Comparison of ENCODE assay signal across 1 cellular context in genomic region chr22:32789797-32790620, GRCh38.
TF ChIP-seq lines count a peak whose summit lies in the region.

No MANE protein-coding gene starts in this region.

TF ChIP-seq in HepG2, 621 proteins besides CTCF, POLR2A, EP300 and RAD21 (continued from another document and continues in another):
- no peak for TF ChIP-seq ZNF513 (CRISPR knock-in tag; conservative IDR thresholded peaks at IDR 0.05)
- no peak for TF ChIP-seq REL (CRISPR knock-in tag; conservative IDR thresholded peaks at IDR 0.05)
- TF ChIP-seq ZUFSP (CRISPR knock-in tag; IDR thresholded peaks at IDR 0.05; ENCODE audit: borderline replicate concordance): no peak
- 0 out of 2 replicates have a peak, but pooled peaks have one; percentile 53 for TF ChIP-seq NR2F2 (IDR thresholded peaks at IDR 0.05; ENCODE audit: borderline replicate concordance, low read depth)
- TF ChIP-seq ZBTB2 (CRISPR knock-in tag; IDR thresholded peaks at IDR 0.05; ENCODE audit: low read depth): no peak
- TF ChIP-seq FOXJ3 (CRISPR knock-in tag; IDR thresholded peaks at IDR 0.05; ENCODE audit: borderline replicate concordance): peak; percentile 65; the same call in 1 of the 2 replicates
- TF ChIP-seq SMC3 (IDR thresholded peaks at IDR 0.05; ENCODE audit: low read length): no peak
- TF ChIP-seq ZNF567 (CRISPR knock-in tag; IDR thresholded peaks at IDR 0.05; ENCODE audit: borderline replicate concordance): no peak
- TF ChIP-seq ZNF768 (CRISPR knock-in tag; IDR thresholded peaks at IDR 0.05): no peak
- peak; percentile 54 for TF ChIP-seq TBX3 (IDR thresholded peaks at IDR 0.05; ENCODE audit: borderline replicate concordance)
- no peak for TF ChIP-seq GZF1 (CRISPR knock-in tag; IDR thresholded peaks at IDR 0.05)
- no peak for TF ChIP-seq ZNF574 (CRISPR knock-in tag; IDR thresholded peaks at IDR 0.05)
- TF ChIP-seq MEIS1 (CRISPR knock-in tag; IDR thresholded peaks at IDR 0.05; ENCODE audit: borderline replicate concordance): no peak
- TF ChIP-seq NFIB (CRISPR knock-in tag; IDR thresholded peaks at IDR 0.05; ENCODE audit: borderline replicate concordance): no peak
- no peak for TF ChIP-seq ZNF253 (CRISPR knock-in tag; IDR thresholded peaks at IDR 0.05; ENCODE audit: borderline replicate concordance)
- TF ChIP-seq IKZF1 (IDR thresholded peaks at IDR 0.05): no peak
- TF ChIP-seq DRAP1 (CRISPR knock-in tag; IDR thresholded peaks at IDR 0.05): no peak
- TF ChIP-seq ELF4 (CRISPR knock-in tag; IDR thresholded peaks at IDR 0.05; ENCODE audit: borderline replicate concordance): no peak
- no peak for TF ChIP-seq MEIS2 (CRISPR knock-in tag; IDR thresholded peaks at IDR 0.05)
- no peak for TF ChIP-seq ONECUT2 (CRISPR knock-in tag; IDR thresholded peaks at IDR 0.05)
- no peak for TF ChIP-seq GABPA (IDR thresholded peaks at IDR 0.05; ENCODE audit: low read depth, low read length)
- no peak for TF ChIP-seq GABPA (CRISPR knock-in tag; IDR thresholded peaks at IDR 0.05; ENCODE audit: low read depth)
- no peak for TF ChIP-seq DBP (CRISPR knock-in tag; IDR thresholded peaks at IDR 0.05; ENCODE audit: not compliant biosample characterization)
- TF ChIP-seq MNT (IDR thresholded peaks at IDR 0.05): no peak
- no peak for TF ChIP-seq HDAC1 (CRISPR knock-in tag; IDR thresholded peaks at IDR 0.05)
- no peak for TF ChIP-seq ZSCAN5A (CRISPR knock-in tag; IDR thresholded peaks at IDR 0.05; ENCODE audit: borderline replicate concordance)
- peak; percentile 83; the same call in 1 of the 2 replicates for TF ChIP-seq CHD4 (IDR thresholded peaks at IDR 0.05; ENCODE audit: borderline replicate concordance, low read length)
- no peak for TF ChIP-seq ZNF24 (IDR thresholded peaks at IDR 0.05)
- TF ChIP-seq FOXA3 (CRISPR knock-in tag; IDR thresholded peaks at IDR 0.05): peak; percentile 84
- TF ChIP-seq ZNF547 (CRISPR knock-in tag; IDR thresholded peaks at IDR 0.05): no peak
- TF ChIP-seq ATF1 (CRISPR knock-in tag; IDR thresholded peaks at IDR 0.05): no peak; the same call in 1 of the 2 replicates
- no peak for TF ChIP-seq THAP7 (CRISPR knock-in tag; IDR thresholded peaks at IDR 0.05)
- TF ChIP-seq HBP1 (CRISPR knock-in tag; IDR thresholded peaks at IDR 0.05; ENCODE audit: low read depth): no peak
- no peak for TF ChIP-seq ZBTB34 (CRISPR knock-in tag; IDR thresholded peaks at IDR 0.05)
- no peak for TF ChIP-seq ZNF121 (CRISPR knock-in tag; IDR thresholded peaks at IDR 0.05)
- no peak for TF ChIP-seq IRF1 (CRISPR knock-in tag; IDR thresholded peaks at IDR 0.05; ENCODE audit: low read depth)
- TF ChIP-seq E2F2 (CRISPR knock-in tag; IDR thresholded peaks at IDR 0.05; ENCODE audit: borderline replicate concordance): no peak
- no peak for TF ChIP-seq ZNF468 (CRISPR knock-in tag; IDR thresholded peaks at IDR 0.05)
- TF ChIP-seq ZSCAN25 (CRISPR knock-in tag; IDR thresholded peaks at IDR 0.05): no peak
- no peak for TF ChIP-seq ATF2 (CRISPR knock-in tag; IDR thresholded peaks at IDR 0.05)
- TF ChIP-seq ZNF326 (CRISPR knock-in tag; IDR thresholded peaks at IDR 0.05; ENCODE audit: borderline replicate concordance): no peak
- no peak for TF ChIP-seq IKZF4 (CRISPR knock-in tag; IDR thresholded peaks at IDR 0.05; ENCODE audit: borderline replicate concordance, low read depth, not compliant biosample characterization)
- no peak for TF ChIP-seq ZNF343 (CRISPR knock-in tag; IDR thresholded peaks at IDR 0.05)
- no peak for TF ChIP-seq ZNF180 (CRISPR knock-in tag; IDR thresholded peaks at IDR 0.05; ENCODE audit: borderline replicate concordance, low read depth)
